Comparison of ENCODE assay signal across 9 cellular contexts in the genomic region with DNA sequence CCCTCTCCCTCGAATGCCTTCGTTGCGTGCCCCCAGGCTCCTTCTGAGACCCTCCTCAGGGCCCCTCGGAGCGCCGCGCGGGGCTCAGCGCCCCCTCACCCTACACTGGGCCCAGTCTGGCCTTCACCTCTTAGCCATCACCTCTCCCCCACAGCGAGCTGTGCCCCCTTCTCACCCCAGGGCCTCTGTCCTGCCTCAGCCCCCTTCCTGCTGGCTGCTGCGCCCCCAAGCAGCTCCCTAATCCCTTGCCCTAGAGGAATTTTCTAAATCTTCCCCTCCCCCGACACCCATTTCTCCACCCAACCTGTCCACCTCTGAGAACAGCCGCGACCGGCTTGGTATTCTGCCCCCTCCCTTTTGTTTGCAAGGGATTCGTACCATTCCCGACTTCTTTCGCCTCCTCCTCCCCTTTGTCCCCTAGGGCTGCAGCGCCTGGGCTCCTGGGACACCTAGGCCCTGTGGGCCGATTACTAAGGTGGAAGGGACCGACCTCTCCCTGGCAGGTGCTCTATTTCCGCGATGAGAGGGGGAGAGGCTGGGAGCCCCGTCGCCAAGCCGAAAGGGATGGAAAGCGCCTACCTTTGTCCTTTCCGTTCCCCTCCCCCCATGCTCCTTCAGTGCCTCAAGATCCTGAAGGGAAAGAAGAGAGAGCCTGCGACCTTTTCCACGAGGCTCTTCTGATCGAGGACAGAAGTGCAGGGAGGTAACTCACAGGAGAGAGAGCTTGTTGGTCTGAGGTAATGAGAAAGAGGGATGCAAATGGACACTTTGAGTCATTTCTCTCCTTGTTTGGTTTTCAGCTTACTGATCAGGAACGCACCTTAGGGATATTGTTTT. TPM values are rescaled to one million over a fixed set of nuclear protein-coding genes. Genes with fewer than 3 reads are reported as not detected.
A peak's percentile ranks its signal among the peaks of the same experiment; 100 is the strongest.
DNase-seq lines count a peak whose midpoint lies in the region; ATAC-seq, FAIRE-seq and TF ChIP-seq lines count a peak whose summit lies in the region.
"Had no signal": no experiment of that assay in that cellular context is flagged by ENCODE, and none has a peak within 500 bp of the region (broad histone marks: within the 10 kb centered on the region; RNA-seq: fewer than 3 reads in every experiment).

No MANE protein-coding gene starts in this region.

- H3K4me1 ChIP-seq in mucosa of descending colon (ENCODE audit: low read depth), result peaks cover 5% of the 10 kb centered on the region

- peak; percentile 96 for FAIRE-seq in GM19239 (lab: Jason Lieb, UNC)
- FAIRE-seq in RCC 7860 (lab: Jason Lieb, UNC), result no peak

- H3K9me3 ChIP-seq in mucosa of descending colon, result no peaks in the 10 kb centered on the region

- ATAC-seq in mucosa of descending colon (peak; percentile 37), HG02885 (IDR thresholded peaks at IDR 0.05; ENCODE audit: poor library complexity, unreplicated experiment) (no peak)

- DNase-seq in GM19239 (ENCODE audit: insufficient read length, low spot score) (no peak), NCI-H1105 treated with DMSO at 0.1 percent for 48 hours (lab: John Stamatoyannopoulos, UW) (peak; percentile 24), cardiac fibroblast (ENCODE audit: low read depth in 2 of 2) (no peak), mucosa of descending colon (peak; percentile 60 to 72 (median 64)), RCC 7860 (ENCODE audit: low spot score) (no peak), SHP77 treated with DMSO at 0.1 percent for 48 hours (lab: John Stamatoyannopoulos, UW) (no peak)
- no peak for DNase-seq in stimulated activated CD4-positive, alpha-beta T cell treated with anti-CD3 and anti-CD28 coated beads, Interleukin-12 subunit alpha, Interleukin-12 subunit beta, amount 100 ng/mL, for 4 hours

- intact Hi-C loops in mucosa of descending colon (cut with DNase I, micrococcal nuclease), result loop anchor here in 1 of 2 donors (10.0 kb wide), 1 partner anchor 99 kb away; no protein-coding TSS in a partner anchor

- no peaks in the 10 kb centered on the region for H3K36me3 ChIP-seq in mucosa of descending colon (ENCODE audit: low read depth)

- no peak for TF ChIP-seq CTCF in cardiac fibroblast (IDR thresholded peaks at IDR 0.05; ENCODE audit: low read depth, low read length)
- no peak for TF ChIP-seq CTCF in mucosa of descending colon (IDR thresholded peaks at IDR 0.05)

- H3K4me3 ChIP-seq in cardiac fibroblast (replicated peaks in 1 of 2; ENCODE audit: low read depth in 2 of 2, low read length in 2 of 2), result peak overlapping the region; percentile 49 to 55
- peak overlapping the region; percentile 24 for H3K4me3 ChIP-seq in mucosa of descending colon

RNA-seq across cellular contexts. Expression of a gene that starts 10.9 kb away (rescaled TPM):
- total RNA-seq in mucosa of descending colon, result 10 to 100 TPM; 41.9 to 76.0 (median 72.8) TPM

RNA-seq across cellular contexts. Expression of a gene that starts 32.5 kb away (rescaled TPM):
- total RNA-seq in mucosa of descending colon, result 10 to 100 TPM in 2 of 3 donors, 1 to 10 TPM in 1; 9.0 to 28.5 (median 25.9) TPM
- total RNA-seq: subcutaneous adipose tissue had no signal

Comparison
In these comparisons a context has a peak if more than half of its experiments do, and no peak if none do; other contexts are left out.
1. DNase-seq: peak in NCI-H1105 treated with DMSO at 0.1 percent for 48 hours (single experiment) and mucosa of descending colon (3 of 3); none in GM19239 (single experiment), cardiac fibroblast (0 of 2), RCC 7860 (single experiment), SHP77 treated with DMSO at 0.1 percent for 48 hours (single experiment) and stimulated activated CD4-positive, alpha-beta T cell treated with anti-CD3 and anti-CD28 coated beads, Interleukin-12 subunit alpha, Interleukin-12 subunit beta, amount 100 ng/mL, for 4 hours (single experiment).